ENCODE assay signal across 15 cellular contexts in the genomic region with DNA sequence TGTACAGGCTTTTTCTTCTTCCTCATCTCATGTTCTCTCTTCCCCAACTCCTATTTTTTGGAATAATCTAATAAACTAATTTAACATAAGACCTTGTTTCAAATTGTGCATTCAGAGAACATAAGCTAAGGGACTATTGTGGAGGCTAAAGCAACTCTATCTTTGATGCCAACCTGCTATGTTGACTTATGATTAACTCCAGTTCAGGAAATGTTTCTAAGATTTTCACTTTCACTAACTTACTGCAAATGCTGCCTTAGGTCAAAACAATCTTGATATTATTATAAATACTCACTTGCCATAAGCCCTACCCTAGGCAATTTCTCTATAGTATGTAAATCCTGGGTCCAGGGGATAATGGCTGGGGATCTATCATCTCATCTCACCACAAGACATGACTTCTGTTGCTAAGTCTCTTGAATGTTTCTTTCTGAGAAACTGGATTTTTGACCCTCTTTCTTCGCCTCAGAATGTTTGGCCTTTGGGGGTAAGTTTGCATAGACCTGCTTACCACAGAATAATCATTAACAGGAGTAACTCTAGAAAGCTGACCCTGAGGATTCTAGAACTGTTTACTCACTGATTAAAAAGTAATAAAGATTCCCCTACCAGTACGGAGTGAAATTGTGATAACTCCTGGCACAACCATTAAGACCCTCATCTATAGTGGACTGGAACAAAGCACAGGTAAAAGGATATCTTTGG.
DNase-seq lines count a peak whose midpoint lies in the region; ATAC-seq and TF ChIP-seq lines count a peak whose summit lies in the region.
"Had no signal": no experiment of that assay in that cellular context is flagged by ENCODE, and none has a peak within 500 bp of the region (broad histone marks: within the 10 kb centered on the region; RNA-seq: fewer than 3 reads in every experiment).

No MANE protein-coding gene starts in this region.

- ATAC-seq in GM19324 (IDR thresholded peaks at IDR 0.05; ENCODE audit: low FRiP score, unreplicated experiment) (peak; percentile 69), HG02763 (IDR thresholded peaks at IDR 0.05; ENCODE audit: unreplicated experiment) (peak; percentile 74), HG03460 (IDR thresholded peaks at IDR 0.05; ENCODE audit: unreplicated experiment) (peak; percentile 77)
- ATAC-seq: activated CD4-positive, alpha-beta T cell treated with anti-CD3 and anti-CD28 coated beads for 36 hours had no signal

- TF ChIP-seq POLR2A in stomach (IDR thresholded peaks at IDR 0.05) (no peak), spleen (IDR thresholded peaks at IDR 0.05) (no peak), vagina (IDR thresholded peaks at IDR 0.05) (no peak)

- H3K27ac ChIP-seq in stomach (peak overlapping the region in 3 of 5 donors; percentile 34 to 72 (median 48)), spleen (no peak overlapping the region), vagina (no peak overlapping the region)
- H3K27ac ChIP-seq: neutrophil, suprapubic skin had no signal

- H3K4me3 ChIP-seq in stomach, result no peak overlapping the region
- H3K4me3 ChIP-seq in spleen, result no peak overlapping the region
- H3K4me3 ChIP-seq in vagina, result no peak overlapping the region
- H3K4me3 ChIP-seq: suprapubic skin had no signal

- H3K36me3 ChIP-seq in stomach, result no peaks in the 10 kb centered on the region
- no peaks in the 10 kb centered on the region for H3K36me3 ChIP-seq in spleen
- no peaks in the 10 kb centered on the region for H3K36me3 ChIP-seq in vagina
- H3K36me3 ChIP-seq: neutrophil, suprapubic skin had no signal

- intact Hi-C loops in stomach (cut with DNase I; ENCODE audit: low total_unique reads), result no loop called here
- intact Hi-C loops in spleen (cut with DNase I; ENCODE audit: low total_unique reads), result no loop called here
- intact Hi-C loops in vagina (cut with DNase I), result no loop called here

- H3K27me3 ChIP-seq in stomach, result no peaks in the 10 kb centered on the region
- no peaks in the 10 kb centered on the region for H3K27me3 ChIP-seq in spleen (replicated peaks in 1 of 7)
- no peaks in the 10 kb centered on the region for H3K27me3 ChIP-seq in vagina
- H3K27me3 ChIP-seq: neutrophil, suprapubic skin had no signal

- no peak for TF ChIP-seq EP300 in stomach (IDR thresholded peaks at IDR 0.05)

- DNase-seq in stomach (no peak), spleen (no peak), H4 (ENCODE audit: low spot score) (no peak), vagina (ENCODE audit: extremely low spot score in 2 of 2) (no peak)
- DNase-seq: activated CD4-positive, alpha-beta T cell treated with anti-CD3 and anti-CD28 coated beads for 36 hours; activated naive CD4-positive, alpha-beta T cell treated with anti-CD3 and anti-CD28 coated beads for 36 hours; DMS79; NCI-H1436 treated with DMSO at 0.1 percent for 48 hours; SHP77; stimulated activated CD4-positive, alpha-beta T cell treated with anti-CD3 and anti-CD28 coated beads, Interleukin-1b, Interleukin-23, amount 100 ng/mL, for 48 hours had no signal

- TF ChIP-seq CTCF in stomach (IDR thresholded peaks at IDR 0.05) (no peak), spleen (IDR thresholded peaks at IDR 0.05 in 8 of 11, conservative IDR thresholded peaks at IDR 0.05 in 3 of 11) (no peak), vagina (IDR thresholded peaks at IDR 0.05) (no peak)

- H3K4me1 ChIP-seq in stomach (peaks cover 0 to 4% (median 0%) of the 10 kb centered on the region in 4 donors), spleen (no peaks in the 10 kb centered on the region), vagina (no peaks in the 10 kb centered on the region)
- H3K4me1 ChIP-seq: suprapubic skin had no signal

- H3K9me3 ChIP-seq in stomach, result no peaks in the 10 kb centered on the region
- H3K9me3 ChIP-seq in spleen, result peaks cover 0 to 34% (median 17%) of the 10 kb centered on the region in 8 donors
- H3K9me3 ChIP-seq in vagina, result no peaks in the 10 kb centered on the region
- H3K9me3 ChIP-seq: neutrophil had no signal

- WGBS in stomach, 5 donors, result 24 to 42% (median 29%) methylated on average over 2 of the region's 2 CpGs
- WGBS in spleen, 5 donors, result 72 to 81% (median 78%) methylated on average over 2 of the region's 2 CpGs

Comparison
In these comparisons a context has a peak if more than half of its experiments do, and no peak if none do; other contexts are left out.
1. H3K27ac ChIP-seq: peak in stomach (3 of 5); none in spleen (0 of 8) and vagina (single experiment).
2. Peak in every context shown above with its lines, with median percentiles within 50 percentile points of each other: ATAC-seq.